In the genomic region with DNA sequence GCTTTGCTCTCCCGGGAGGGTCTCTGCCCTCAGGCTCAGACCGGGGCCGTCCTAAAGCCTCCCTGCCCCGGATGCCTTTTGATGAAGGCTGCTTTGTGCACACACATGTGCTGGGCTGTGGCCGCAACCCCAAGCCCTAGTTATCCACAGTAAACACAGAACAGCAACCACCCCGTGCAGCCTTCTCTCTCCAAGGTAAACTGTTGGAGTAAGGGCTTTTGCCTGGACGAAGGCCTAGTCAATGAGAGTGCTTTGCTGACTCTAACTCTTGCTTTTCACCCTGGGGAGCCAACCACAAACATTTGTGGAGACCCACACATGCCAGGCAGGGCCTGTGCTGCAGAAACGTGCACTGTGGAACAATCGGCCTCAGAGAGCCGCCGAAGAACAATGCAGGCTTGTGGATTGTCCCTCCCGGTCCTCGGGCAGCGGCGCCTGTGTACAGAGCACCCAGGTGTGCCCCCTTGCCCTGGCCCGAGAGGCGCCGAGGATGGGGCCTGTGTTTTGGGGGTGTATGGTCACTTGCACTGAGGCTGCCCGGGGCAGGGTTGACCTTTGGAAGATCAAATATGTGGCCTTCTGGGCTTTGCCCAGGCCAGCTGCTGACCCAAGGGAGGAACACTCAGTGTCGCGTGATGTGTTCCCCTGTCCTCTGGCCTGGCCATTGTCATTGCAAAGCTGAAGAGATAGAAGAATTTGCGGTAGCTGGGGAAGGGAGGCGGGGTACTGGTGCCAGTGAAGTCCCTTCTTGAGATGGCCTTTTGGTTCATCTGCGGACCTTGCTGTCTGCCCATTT, we compare ENCODE assay signal across 1 cellular context.
TF ChIP-seq lines count a peak whose summit lies in the region.

No MANE protein-coding gene starts in this region.

TF ChIP-seq in HepG2, 621 proteins besides CTCF, POLR2A, EP300 and RAD21 (continued from another document and continues in another):
- TF ChIP-seq KIAA2018 (CRISPR knock-in tag; IDR thresholded peaks at IDR 0.05; ENCODE audit: borderline replicate concordance) (no peak), ZNF335 (CRISPR knock-in tag; IDR thresholded peaks at IDR 0.05) (0 out of 2 replicates have a peak, but pooled peaks have one; percentile 54), NCOA2 (CRISPR knock-in tag; IDR thresholded peaks at IDR 0.05) (peak; percentile 87), ZNF704 (CRISPR knock-in tag; IDR thresholded peaks at IDR 0.05; ENCODE audit: borderline replicate concordance) (peak; percentile 69; the same call in 1 of the 2 replicates), FOSL2 (CRISPR knock-in tag; IDR thresholded peaks at IDR 0.05) (peak; percentile 66), PHB2 (IDR thresholded peaks at IDR 0.05; ENCODE audit: partially characterized antibody) (no peak), ZNF770 (CRISPR knock-in tag; IDR thresholded peaks at IDR 0.05) (no peak), ZNF549 (CRISPR knock-in tag; IDR thresholded peaks at IDR 0.05) (no peak), ZFP62 (CRISPR knock-in tag; IDR thresholded peaks at IDR 0.05) (no peak), MED8 (CRISPR knock-in tag; IDR thresholded peaks at IDR 0.05; ENCODE audit: insufficient replicate concordance) (no peak), SRY (CRISPR knock-in tag; IDR thresholded peaks at IDR 0.05) (no peak), NR2C2 (CRISPR knock-in tag; IDR thresholded peaks at IDR 0.05; ENCODE audit: borderline replicate concordance) (peak; percentile 77; the same call in 1 of the 2 replicates), MTF1 (CRISPR knock-in tag; IDR thresholded peaks at IDR 0.05) (0 out of 2 replicates have a peak, but pooled peaks have one; percentile 35), ZBTB42 (CRISPR knock-in tag; IDR thresholded peaks at IDR 0.05) (no peak), ERF (CRISPR knock-in tag; IDR thresholded peaks at IDR 0.05) (no peak; the same call in 1 of the 2 replicates), ZNF879 (CRISPR knock-in tag; IDR thresholded peaks at IDR 0.05) (no peak), ZFP36L1 (CRISPR knock-in tag; IDR thresholded peaks at IDR 0.05) (no peak), GFI1 (CRISPR knock-in tag; IDR thresholded peaks at IDR 0.05; ENCODE audit: borderline replicate concordance) (peak; percentile 85), ZNF629 (CRISPR knock-in tag; conservative IDR thresholded peaks at IDR 0.05) (peak; percentile 68), FOXO1 (CRISPR knock-in tag; IDR thresholded peaks at IDR 0.05) (no peak; the same call in none of the 2 replicates), ZZZ3 (CRISPR knock-in tag; IDR thresholded peaks at IDR 0.05; ENCODE audit: borderline replicate concordance) (no peak), KDM4B (CRISPR knock-in tag; IDR thresholded peaks at IDR 0.05) (peak; percentile 10; the same call in 1 of the 2 replicates), CHCHD3 (CRISPR knock-in tag; IDR thresholded peaks at IDR 0.05) (no peak), ZNF430 (CRISPR knock-in tag; IDR thresholded peaks at IDR 0.05) (0 out of 2 replicates have a peak, but pooled peaks have one; percentile 86), ZNF781 (CRISPR knock-in tag; IDR thresholded peaks at IDR 0.05; ENCODE audit: borderline replicate concordance, not compliant biosample characterization) (no peak), ZNF550 (CRISPR knock-in tag; IDR thresholded peaks at IDR 0.05; ENCODE audit: borderline replicate concordance) (no peak), TFDP2 (CRISPR knock-in tag; IDR thresholded peaks at IDR 0.05) (peak; percentile 15; the same call in 1 of the 2 replicates), ZNF691 (CRISPR knock-in tag; IDR thresholded peaks at IDR 0.05; ENCODE audit: borderline replicate concordance, low read depth) (peak; percentile 74; the same call in 1 of the 2 replicates), ZMYM2 (CRISPR knock-in tag; IDR thresholded peaks at IDR 0.05) (no peak), JUND (CRISPR knock-in tag; IDR thresholded peaks at IDR 0.05) (no peak), ZNF121 (CRISPR knock-in tag; IDR thresholded peaks at IDR 0.05) (no peak; the same call in none of the 2 replicates), SALL2 (CRISPR knock-in tag; IDR thresholded peaks at IDR 0.05) (peak; percentile 92; the same call in 1 of the 2 replicates)
- TF ChIP-seq, protein P1, sequence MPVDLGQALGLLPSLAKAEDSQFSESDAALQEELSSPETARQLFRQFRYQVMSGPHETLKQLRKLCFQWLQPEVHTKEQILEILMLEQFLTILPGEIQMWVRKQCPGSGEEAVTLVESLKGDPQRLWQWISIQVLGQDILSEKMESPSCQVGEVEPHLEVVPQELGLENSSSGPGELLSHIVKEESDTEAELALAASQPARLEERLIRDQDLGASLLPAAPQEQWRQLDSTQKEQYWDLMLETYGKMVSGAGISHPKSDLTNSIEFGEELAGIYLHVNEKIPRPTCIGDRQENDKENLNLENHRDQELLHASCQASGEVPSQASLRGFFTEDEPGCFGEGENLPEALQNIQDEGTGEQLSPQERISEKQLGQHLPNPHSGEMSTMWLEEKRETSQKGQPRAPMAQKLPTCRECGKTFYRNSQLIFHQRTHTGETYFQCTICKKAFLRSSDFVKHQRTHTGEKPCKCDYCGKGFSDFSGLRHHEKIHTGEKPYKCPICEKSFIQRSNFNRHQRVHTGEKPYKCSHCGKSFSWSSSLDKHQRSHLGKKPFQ (CRISPR knock-in tag; IDR thresholded peaks at IDR 0.05; ENCODE audit: insufficient replicate concordance), result no peak
- TF ChIP-seq, protein P2, sequence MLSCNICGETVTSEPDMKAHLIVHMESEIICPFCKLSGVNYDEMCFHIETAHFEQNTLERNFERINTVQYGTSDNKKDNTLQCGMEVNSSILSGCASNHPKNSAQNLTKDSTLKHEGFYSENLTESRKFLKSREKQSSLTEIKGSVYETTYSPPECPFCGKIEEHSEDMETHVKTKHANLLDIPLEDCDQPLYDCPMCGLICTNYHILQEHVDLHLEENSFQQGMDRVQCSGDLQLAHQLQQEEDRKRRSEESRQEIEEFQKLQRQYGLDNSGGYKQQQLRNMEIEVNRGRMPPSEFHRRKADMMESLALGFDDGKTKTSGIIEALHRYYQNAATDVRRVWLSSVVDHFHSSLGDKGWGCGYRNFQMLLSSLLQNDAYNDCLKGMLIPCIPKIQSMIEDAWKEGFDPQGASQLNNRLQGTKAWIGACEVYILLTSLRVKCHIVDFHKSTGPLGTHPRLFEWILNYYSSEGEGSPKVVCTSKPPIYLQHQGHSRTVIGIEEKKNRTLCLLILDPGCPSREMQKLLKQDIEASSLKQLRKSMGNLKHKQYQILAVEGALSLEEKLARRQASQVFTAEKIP (CRISPR knock-in tag; IDR thresholded peaks at IDR 0.05; ENCODE audit: borderline replicate concordance), result no peak
- TF ChIP-seq, protein P3, sequence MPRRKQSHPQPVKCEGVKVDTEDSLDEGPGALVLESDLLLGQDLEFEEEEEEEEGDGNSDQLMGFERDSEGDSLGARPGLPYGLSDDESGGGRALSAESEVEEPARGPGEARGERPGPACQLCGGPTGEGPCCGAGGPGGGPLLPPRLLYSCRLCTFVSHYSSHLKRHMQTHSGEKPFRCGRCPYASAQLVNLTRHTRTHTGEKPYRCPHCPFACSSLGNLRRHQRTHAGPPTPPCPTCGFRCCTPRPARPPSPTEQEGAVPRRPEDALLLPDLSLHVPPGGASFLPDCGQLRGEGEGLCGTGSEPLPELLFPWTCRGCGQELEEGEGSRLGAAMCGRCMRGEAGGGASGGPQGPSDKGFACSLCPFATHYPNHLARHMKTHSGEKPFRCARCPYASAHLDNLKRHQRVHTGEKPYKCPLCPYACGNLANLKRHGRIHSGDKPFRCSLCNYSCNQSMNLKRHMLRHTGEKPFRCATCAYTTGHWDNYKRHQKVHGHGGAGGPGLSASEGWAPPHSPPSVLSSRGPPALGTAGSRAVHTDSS (CRISPR knock-in tag; conservative IDR thresholded peaks at IDR 0.05), result no peak
- TF ChIP-seq, protein P4, sequence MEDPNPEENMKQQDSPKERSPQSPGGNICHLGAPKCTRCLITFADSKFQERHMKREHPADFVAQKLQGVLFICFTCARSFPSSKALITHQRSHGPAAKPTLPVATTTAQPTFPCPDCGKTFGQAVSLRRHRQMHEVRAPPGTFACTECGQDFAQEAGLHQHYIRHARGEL (CRISPR knock-in tag; IDR thresholded peaks at IDR 0.05), result no peak
